Comparison of ENCODE assay signal across 23 cellular contexts in the genomic region with DNA sequence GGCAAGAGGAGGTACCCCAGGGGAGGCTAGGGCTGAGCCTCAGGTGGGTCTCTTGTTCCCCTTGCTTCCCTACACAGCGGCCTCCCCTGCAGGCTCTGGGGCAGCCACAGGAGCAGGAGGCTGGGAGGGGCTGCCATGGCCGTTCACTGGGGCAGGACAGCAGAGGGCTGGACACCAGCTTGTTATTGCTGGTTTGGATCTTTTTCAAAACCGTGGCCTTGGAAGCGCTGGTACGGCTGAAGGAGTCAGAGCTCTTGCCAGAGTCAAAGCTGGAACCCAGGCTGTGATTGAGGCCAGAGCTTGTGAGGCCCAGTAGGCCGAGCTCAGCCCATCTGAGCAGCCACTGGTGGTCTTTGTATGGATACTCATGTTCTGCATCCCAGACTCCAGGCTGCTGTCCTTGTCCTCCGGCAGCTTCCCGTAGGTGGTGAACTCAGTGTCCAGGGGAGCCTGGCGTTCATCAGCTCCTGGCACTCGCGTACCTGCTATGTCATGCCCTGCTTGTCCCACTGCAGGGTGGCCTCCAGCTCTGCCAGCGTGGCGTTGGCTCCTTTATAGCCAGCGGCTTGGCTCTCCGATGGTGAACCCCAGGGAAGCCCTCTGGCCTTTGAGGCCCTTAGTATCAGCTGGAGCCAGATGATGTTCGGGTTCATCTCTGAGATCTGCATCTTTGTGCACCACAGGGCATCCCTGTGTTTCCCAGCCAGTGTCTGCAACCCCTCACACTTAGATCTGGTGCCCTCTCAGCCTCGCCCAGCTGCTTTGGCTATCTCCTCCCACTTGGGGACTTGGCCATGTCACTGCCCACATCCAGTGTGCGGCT.
"Had no signal": no experiment of that assay in that cellular context is flagged by ENCODE, and none has a peak within 500 bp of the region (broad histone marks: within the 10 kb centered on the region; RNA-seq: fewer than 3 reads in every experiment).

No MANE protein-coding gene starts in this region.

- H3K4me3 ChIP-seq: body of pancreas, gastroesophageal sphincter, heart left ventricle, tibial nerve had no signal

- H3K27ac ChIP-seq: gastroesophageal sphincter, heart left ventricle, neutrophil, parathyroid adenoma, tibial nerve had no signal

- H3K36me3 Mint-ChIP-seq: natural killer cell; stimulated activated naive B cell treated with anti-CD40 and anti-IgM and Interleukin-4, amounts not matched to agents 10 μg/mL and 1 μg/mL and 100 μg/mL, for 72 hours; T-cell had no signal

- H3K27me3 Mint-ChIP-seq: T-cell had no signal

- H3K36me3 ChIP-seq: gastroesophageal sphincter, heart left ventricle, neutrophil, tibial nerve had no signal

- H3K9me3 Mint-ChIP-seq: activated CD4-positive, alpha-beta T cell treated with anti-CD3 and anti-CD28 coated beads, Interleukin-2, amount 10 ng/mL, durations not matched to agents 7 days and 5 days; natural killer cell; stimulated activated naive B cell treated with anti-CD40 and anti-IgM and Interleukin-4, amounts not matched to agents 10 μg/mL and 1 μg/mL and 100 μg/mL, for 72 hours; T-cell had no signal

- H3K4me1 ChIP-seq: parathyroid adenoma had no signal

- H3K27me3 ChIP-seq: body of pancreas, gastroesophageal sphincter, heart left ventricle, neutrophil, tibial nerve had no signal

- DNase-seq: activated CD4-positive, alpha-beta T cell treated with anti-CD3 and anti-CD28 coated beads, Interleukin-2, amount 10 ng/mL, durations not matched to agents 7 days and 5 days; activated CD4-positive, CD25-positive, alpha-beta regulatory T cell; activated CD8-positive, alpha-beta memory T cell treated with anti-CD3 and anti-CD28 coated beads, Interleukin-2, amount 50 U/mL, for 48 hours; activated gamma-delta T cell treated with Interleukin-2 at 50 U/mL for 16 hours; body of pancreas; central memory CD4-positive, alpha-beta T cell; cortex of kidney; effector CD4-positive, alpha-beta T cell; heart left ventricle; kidney glomerular epithelial cell; left ventricle myocardium superior; natural killer cell; SK-N-SH; stimulated activated CD4-positive, alpha-beta T cell treated with anti-CD3 and anti-CD28 coated beads, Interleukin-4, amount 100 ng/mL, for 24 hours; stimulated activated naive B cell treated with anti-CD40 and anti-IgM and Interleukin-4, amounts not matched to agents 10 μg/mL and 1 μg/mL and 100 μg/mL, for 72 hours; T-cell; T-helper 9 cell had no signal

- H3K27ac Mint-ChIP-seq: activated CD4-positive, alpha-beta T cell treated with anti-CD3 and anti-CD28 coated beads, Interleukin-2, amount 10 ng/mL, durations not matched to agents 7 days and 5 days; activated naive CD4-positive, alpha-beta T cell treated with anti-CD3 and anti-CD28 coated beads, Interleukin-2, amount 50 U/mL, for 72 hours; stimulated activated naive B cell treated with anti-CD40 and anti-IgM and Interleukin-4, amounts not matched to agents 10 μg/mL and 1 μg/mL and 100 μg/mL, for 72 hours; T-cell had no signal

- H3K4me3 Mint-ChIP-seq: activated CD4-positive, alpha-beta T cell treated with anti-CD3 and anti-CD28 coated beads, Interleukin-2, amount 10 ng/mL, durations not matched to agents 7 days and 5 days; natural killer cell; stimulated activated naive B cell treated with anti-CD40 and anti-IgM and Interleukin-4, amounts not matched to agents 10 μg/mL and 1 μg/mL and 100 μg/mL, for 72 hours; T-cell had no signal

- ATAC-seq: activated naive CD4-positive, alpha-beta T cell treated with anti-CD3 and anti-CD28 coated beads, Interleukin-2, amount 50 U/mL, for 72 hours; body of pancreas; gastroesophageal sphincter; heart left ventricle; left ventricle myocardium superior; natural killer cell; sciatic nerve; stimulated activated naive B cell treated with anti-CD40 and anti-IgM and Interleukin-4, amounts not matched to agents 10 μg/mL and 1 μg/mL and 100 μg/mL, for 72 hours; T-cell had no signal

- H3K9me3 ChIP-seq: body of pancreas, gastroesophageal sphincter, heart left ventricle, neutrophil, SK-N-SH, tibial nerve had no signal
